13 cellular contexts compared by ENCODE assay signal in the genomic region with DNA sequence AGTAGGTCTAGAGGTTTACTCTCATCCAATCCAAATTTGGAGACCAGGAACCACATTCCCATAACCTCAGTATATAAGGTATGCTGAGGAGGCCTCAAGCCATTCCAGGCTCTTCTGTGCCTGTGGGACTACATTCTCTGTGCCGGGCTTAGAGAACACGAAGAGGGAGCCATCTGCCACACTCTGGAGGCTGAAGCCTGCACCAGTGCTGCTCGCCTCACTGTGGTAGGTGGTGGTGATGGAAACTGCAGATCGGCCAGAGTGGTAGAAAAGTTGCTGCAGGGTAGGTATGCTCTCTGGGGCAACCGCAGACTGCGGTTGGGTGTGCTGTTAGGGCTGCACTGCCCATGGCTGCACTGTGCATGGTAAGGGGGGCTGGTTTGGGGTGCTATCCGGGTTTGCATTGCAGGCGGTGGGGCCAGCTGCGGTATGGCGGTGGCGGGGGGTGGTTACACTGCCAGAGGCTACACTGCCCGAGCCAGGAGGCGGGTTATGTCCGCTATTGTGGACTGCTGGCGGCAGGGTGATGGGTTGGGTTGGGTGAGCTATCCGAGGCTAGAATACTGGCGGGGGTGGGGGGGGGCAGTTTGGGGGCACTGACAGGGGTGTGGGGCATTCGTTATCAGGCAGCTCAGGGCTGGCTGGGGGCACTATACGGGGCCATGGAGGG.
DNase-seq lines count a peak whose midpoint lies in the region; ATAC-seq and TF ChIP-seq lines count a peak whose summit lies in the region.
"Had no signal": no experiment of that assay in that cellular context is flagged by ENCODE, and none has a peak within 500 bp of the region (broad histone marks: within the 10 kb centered on the region; RNA-seq: fewer than 3 reads in every experiment).

No MANE protein-coding gene starts in this region.

- H3K9me3 ChIP-seq in hepatocyte (ENCODE audit: low read depth), result no peaks in the 10 kb centered on the region
- H3K9me3 ChIP-seq: A549 had no signal

- peak; percentile 11 for ATAC-seq in sciatic nerve

- no peak overlapping the region for H3K27ac ChIP-seq in hepatocyte

- intact Hi-C loops in sciatic nerve (cut with DNase I) (no loop called here), posterior vena cava (cut with DNase I) (no loop called here)

- no peaks in the 10 kb centered on the region for H4K20me1 ChIP-seq in hepatocyte (ENCODE audit: insufficient read depth, poor library complexity, severe bottlenecking)

- no peak overlapping the region for H2AFZ ChIP-seq in hepatocyte

- DNase-seq in NCI-H82 (lab: John Stamatoyannopoulos, UW), result peak; percentile 62
- no peak for DNase-seq in NCI-H82 treated with DMSO at 0.1 percent for 48 hours (lab: John Stamatoyannopoulos, UW; ENCODE audit: unreplicated experiment)
- DNase-seq in HT1080 (ENCODE audit: low read depth), result peak; percentile 45
- DNase-seq in choroid plexus epithelial cell (ENCODE audit: low read depth), result no peak
- DNase-seq in sciatic nerve (ENCODE audit: low spot score), result no peak
- DNase-seq in HT-29 (ENCODE audit: low spot score), result no peak
- DNase-seq in posterior vena cava (ENCODE audit: low spot score), result no peak
- DNase-seq in hepatocyte (ENCODE audit: low spot score), result no peak
- DNase-seq: CD4-positive, CD25-positive, alpha-beta regulatory T cell; GOT3; NCI-H1436; NCI-H2081 treated with DMSO at 0.1 percent for 48 hours had no signal

- H3K36me3 ChIP-seq in hepatocyte (replicated peaks; ENCODE audit: insufficient read depth, low read depth), result no peaks in the 10 kb centered on the region

- WGBS in hepatocyte (ENCODE audit: low lambda C conversion rate, missing lambda C conversion rate), result 96% methylated on average over 7 of the region's 19 CpGs

- H3K27me3 ChIP-seq in hepatocyte, result no peaks in the 10 kb centered on the region

- H3K79me2 ChIP-seq in hepatocyte, result no peaks in the 10 kb centered on the region

- TF ChIP-seq CTCF in choroid plexus epithelial cell (conservative IDR thresholded peaks at IDR 0.05; ENCODE audit: low read depth, low read length) (peak; percentile 7), hepatocyte (IDR thresholded peaks at IDR 0.05; ENCODE audit: poor library complexity) (no peak)

- no peak overlapping the region for H3K4me2 ChIP-seq in hepatocyte
- H3K4me2 ChIP-seq: A549 had no signal

- H3K4me1 ChIP-seq in hepatocyte (ENCODE audit: insufficient read depth), result peaks cover 3% of the 10 kb centered on the region

- H3K9me2 ChIP-seq in hepatocyte (replicated peaks; ENCODE audit: insufficient read depth), result no peaks in the 10 kb centered on the region

- H3K4me3 ChIP-seq in choroid plexus epithelial cell (ENCODE audit: low read depth, low read length) (no peak overlapping the region), hepatocyte (no peak overlapping the region)
- H3K4me3 ChIP-seq: A549 had no signal

Comparison
In these comparisons a context has a peak if more than half of its experiments do, and no peak if none do; other contexts are left out.
1. DNase-seq: peak in NCI-H82 (single experiment) and HT1080 (single experiment); none in NCI-H82 treated with DMSO at 0.1 percent for 48 hours (single experiment), choroid plexus epithelial cell (single experiment), sciatic nerve (single experiment), HT-29 (single experiment), posterior vena cava (single experiment) and hepatocyte (single experiment).